ENCODE assay signal across 10 cellular contexts in the genomic region with DNA sequence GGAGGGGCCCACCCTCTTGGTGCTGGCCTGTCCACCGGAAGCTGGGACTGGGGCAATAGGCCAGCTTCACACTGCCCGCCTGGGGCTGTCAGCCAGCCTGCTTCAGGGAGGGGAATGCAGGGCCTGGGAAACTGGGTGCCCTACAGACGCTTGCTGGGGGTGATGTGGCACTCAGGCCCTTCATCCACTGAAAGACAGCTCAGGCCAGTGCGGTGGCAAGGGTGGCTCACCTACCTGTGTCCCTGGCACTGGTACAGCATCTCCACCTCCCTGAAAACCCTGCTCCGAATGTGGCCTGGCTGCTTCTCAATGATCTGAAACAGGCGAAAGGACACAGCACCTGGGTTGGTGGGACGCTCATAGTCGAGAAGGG. TPM values are rescaled to one million over a fixed set of nuclear protein-coding genes. Genes with fewer than 3 reads are reported as not detected.
A peak's percentile ranks its signal among the peaks of the same experiment; 100 is the strongest.
DNase-seq lines count a peak whose midpoint lies in the region; ATAC-seq, FAIRE-seq and TF ChIP-seq lines count a peak whose summit lies in the region.
"Had no signal": no experiment of that assay in that cellular context is flagged by ENCODE, and none has a peak within 500 bp of the region (broad histone marks: within the 10 kb centered on the region; RNA-seq: fewer than 3 reads in every experiment).

No MANE protein-coding gene starts in this region.

- H3K79me2 ChIP-seq in K562 (ENCODE audit: control insufficient read depth, insufficient read depth, low read length) = peaks cover 30% of the 10 kb centered on the region

- WGBS in K562 (ENCODE audit: insufficient coverage, low coverage, missing lambda C conversion rate) = 92% methylated on average over 7 of the region's 8 CpGs
- 67 to 81% methylated on average over 5 to 7 of the region's 8 CpGs for WGBS in tibial nerve, 2 donors

- no peak overlapping the region for H3K4me2 ChIP-seq in K562 (ENCODE audit: insufficient read depth, low read length)

- intact Hi-C loops in K562 (cut with micrococcal nuclease) = no loop called here

- H3K4me3 ChIP-seq in K562 (no peak overlapping the region), tibial nerve (peak overlapping the region in 1 of 4 donors; percentile 39)

- no peaks in the 10 kb centered on the region for H3K9me3 Mint-ChIP-seq in activated CD8-positive, alpha-beta memory T cell treated with anti-CD3 and anti-CD28 coated beads, Interleukin-2, amount 10 ng/mL, durations not matched to agents 7 days and 5 days (ENCODE audit: low read depth)
- H3K9me3 Mint-ChIP-seq in mesothelial cell of epicardium = no peaks in the 10 kb centered on the region

- no peak for ATAC-seq in activated CD8-positive, alpha-beta memory T cell treated with anti-CD3 and anti-CD28 coated beads, Interleukin-2, amount 10 ng/mL, durations not matched to agents 7 days and 5 days
- ATAC-seq in K562 = no peak
- ATAC-seq in HG02973 (IDR thresholded peaks at IDR 0.05; ENCODE audit: unreplicated experiment) = no peak

- DNase-seq in activated CD8-positive, alpha-beta memory T cell treated with anti-CD3 and anti-CD28 coated beads, Interleukin-2, amount 10 ng/mL, durations not matched to agents 7 days and 5 days = peak; percentile 47
- DNase-seq in activated CD8-positive, alpha-beta memory T cell treated with anti-CD3 and anti-CD28 coated beads, Interleukin-2, amount 50 U/mL, for 48 hours = no peak
- peak in 1 of 4 experiments; percentile 2 for DNase-seq in K562 (ENCODE audit: extremely low read depth in 1 of 4, low spot score in 3 of 4)
- no peak for DNase-seq in mesothelial cell of epicardium (ENCODE audit: low spot score in 2 of 2, unreplicated experiment in 2 of 2)
- DNase-seq in tibial nerve (ENCODE audit: low spot score in 2 of 2) = no peak
- no peak for DNase-seq in RKO (ENCODE audit: low spot score)
- no peak for DNase-seq in NOMO-1 (lab: John Stamatoyannopoulos, UW; ENCODE audit: unreplicated experiment in 2 of 2)
- DNase-seq: NCI-H2171, retina had no signal

- H3K9me3 ChIP-seq in K562 (replicated peaks; ENCODE audit: control insufficient read depth, insufficient read depth, low read depth, low read length) (no peaks in the 10 kb centered on the region), tibial nerve (no peaks in the 10 kb centered on the region)

- H3K27me3 ChIP-seq in K562 (ENCODE audit: control insufficient read depth in 2 of 2, insufficient read depth in 2 of 2, low read length in 2 of 2) (no peaks in the 10 kb centered on the region), tibial nerve (no peaks in the 10 kb centered on the region)

- H3K4me1 ChIP-seq in K562 (replicated peaks in 1 of 2; ENCODE audit: control insufficient read depth in 2 of 2, insufficient read depth in 2 of 2, low read length in 2 of 2) (peaks cover 18 to 90% of the 10 kb centered on the region in 2 experiments), tibial nerve (peaks cover 0 to 99% (median 80%) of the 10 kb centered on the region in 4 donors)

- no peak overlapping the region for H2AFZ ChIP-seq in K562 (ENCODE audit: low read depth, low read length)

- peaks cover 9% of the 10 kb centered on the region for H3K36me3 Mint-ChIP-seq in activated CD8-positive, alpha-beta memory T cell treated with anti-CD3 and anti-CD28 coated beads, Interleukin-2, amount 10 ng/mL, durations not matched to agents 7 days and 5 days
- H3K36me3 Mint-ChIP-seq in mesothelial cell of epicardium = no peaks in the 10 kb centered on the region

- peak overlapping the region in 1 of 2 experiments; percentile 90; a peak in 2 of 4 replicates for H3K9ac ChIP-seq in K562 (ENCODE audit: insufficient read depth in 1 of 2, low read depth in 2 of 2, low read length in 2 of 2)

- H3K36me3 ChIP-seq in K562 (ENCODE audit: control insufficient read depth, insufficient read depth, low read length) (peaks cover 93% of the 10 kb centered on the region; the same call in 2 of the 3 replicates), tibial nerve (peaks cover 0 to 80% (median 42%) of the 10 kb centered on the region in 3 donors)

- TF ChIP-seq EP300 in K562 (IDR thresholded peaks at IDR 0.05; ENCODE audit: low read length) = no peak
- TF ChIP-seq EP300 in tibial nerve (IDR thresholded peaks at IDR 0.05) = no peak

- POLR2A ChIA-PET in K562 (lab: Yijun Ruan, JAX) = interaction anchor here (0.6 to 2.3 kb wide), 8 partner anchors 8 to 185 kb away, joined by 3 to 18 read pairs (median 6); no protein-coding TSS in a partner anchor

- FAIRE-seq in K562 (lab: Jason Lieb, UNC) = no peak

- in situ Hi-C loops in K562 (cut with MboI) = no loop called here

- TF ChIP-seq POLR2A in K562 (conservative IDR thresholded peaks at IDR 0.05) (no peak), tibial nerve (IDR thresholded peaks at IDR 0.05) (no peak)

- H3K9me1 ChIP-seq in K562 (ENCODE audit: control insufficient read depth, insufficient read depth, low read length) = peaks cover 3% of the 10 kb centered on the region

- TF ChIP-seq CTCF in K562 (IDR thresholded peaks at IDR 0.05 in 2 of 3, conservative IDR thresholded peaks at IDR 0.05 in 1 of 3; ENCODE audit: insufficient read depth in 2 of 3, low read depth in 1 of 3, low read length in 3 of 3) = no peak
- TF ChIP-seq CTCF in mesothelial cell of epicardium (IDR thresholded peaks at IDR 0.05; ENCODE audit: unreplicated experiment) = no peak
- TF ChIP-seq CTCF in tibial nerve (IDR thresholded peaks at IDR 0.05) = no peak

- H3K27ac ChIP-seq in K562 (ENCODE audit: extremely low read depth, low read depth, low read length) = no peak overlapping the region
- peak overlapping the region; percentile 86 to 99 (median 99) for H3K27ac ChIP-seq in tibial nerve

- CTCF ChIA-PET in activated CD8-positive, alpha-beta memory T cell treated with anti-CD3 and anti-CD28 coated beads, Interleukin-2, amount 10 ng/mL, durations not matched to agents 7 days and 5 days (lab: Charles Lee) = interaction anchor here (0.6 to 3.4 kb wide), 8 partner anchors 9 to 215 kb away, joined by 3 to 16 read pairs (median 7); a partner anchor contains a TSS
- CTCF ChIA-PET in K562 (lab: Yijun Ruan, JAX; ENCODE audit: low intra/inter-chr PET ratio) = no interaction called here

- H3K27me3 Mint-ChIP-seq in activated CD8-positive, alpha-beta memory T cell treated with anti-CD3 and anti-CD28 coated beads, Interleukin-2, amount 10 ng/mL, durations not matched to agents 7 days and 5 days = no peaks in the 10 kb centered on the region
- no peaks in the 10 kb centered on the region for H3K27me3 Mint-ChIP-seq in mesothelial cell of epicardium (ENCODE audit: low read depth)

- H3K4me1 Mint-ChIP-seq in activated CD8-positive, alpha-beta memory T cell treated with anti-CD3 and anti-CD28 coated beads, Interleukin-2, amount 10 ng/mL, durations not matched to agents 7 days and 5 days = peaks cover 33% of the 10 kb centered on the region
- peaks cover 9% of the 10 kb centered on the region for H3K4me1 Mint-ChIP-seq in mesothelial cell of epicardium

- TF ChIP-seq RAD21 in K562 (CRISPR knock-in tag; conservative IDR thresholded peaks at IDR 0.05 in 1 of 2, IDR thresholded peaks at IDR 0.05 in 1 of 2) = no peak

- no TSS peak for BruUV-seq in K562 (replicated peaks; lab: Mats Ljungman, UMichigan)

- peaks cover 20% of the 10 kb centered on the region; the same call in 1 of the 2 replicates for H4K20me1 ChIP-seq in K562 (replicated peaks; ENCODE audit: control insufficient read depth, insufficient read depth, low read length)

- H3K27ac Mint-ChIP-seq in activated CD8-positive, alpha-beta memory T cell treated with anti-CD3 and anti-CD28 coated beads, Interleukin-2, amount 10 ng/mL, durations not matched to agents 7 days and 5 days = peak overlapping the region; percentile 85
- peak overlapping the region; percentile 80 for H3K27ac Mint-ChIP-seq in mesothelial cell of epicardium

- H3K4me3 Mint-ChIP-seq in activated CD8-positive, alpha-beta memory T cell treated with anti-CD3 and anti-CD28 coated beads, Interleukin-2, amount 10 ng/mL, durations not matched to agents 7 days and 5 days = no peak overlapping the region
- H3K4me3 Mint-ChIP-seq in mesothelial cell of epicardium = peak overlapping the region; percentile 26

RNA-seq across cellular contexts. Expression of a gene that starts 7.8 kb away (rescaled TPM):
- 100 to 1,000 TPM; 196 to 201 TPM for total RNA-seq in activated CD8-positive, alpha-beta memory T cell treated with anti-CD3 and anti-CD28 coated beads, Interleukin-2, amount 10 ng/mL, durations not matched to agents 7 days and 5 days
- 62.3 and 206 TPM in 2 replicates for total RNA-seq in K562 (2011; cell fraction: chromatin; rRNA removed; ENCODE audit: low replicate concordance)
- total RNA-seq in K562 (2011; cell fraction: nucleolus; rRNA removed) = 137 and 161 TPM in 2 replicates
- 83.2 and 85.9 TPM in 2 replicates for total RNA-seq in K562 (2011; cell fraction: nucleoplasm; rRNA removed)
- total RNA-seq in K562 (2014; rRNA removed) (83.9 and 114 TPM in 2 replicates), K562 (2014; rRNA removed; fragmentation: Illumina TruSeq; extraction: Trizol) (19.3 and 22.0 TPM in 2 replicates), K562 (2015; rRNA removed; fragmentation: Illumina TruSeq; extraction: Trizol) (48.6 and 51.9 TPM in 2 replicates), K562 (2021) (179 and 191 TPM in 2 replicates), mesothelial cell of epicardium (92.6 to 97.1 TPM (median 95.9 TPM) in 3 replicates), tibial nerve (100 to 1,000 TPM; 126 to 265 (median 152) TPM)
- polyA plus RNA-seq in K562 (2011; rRNA removed) (59.3 and 97.4 TPM in 2 replicates), K562 (2014; fragmentation: Illumina TruSeq; extraction: Trizol) (44.6 and 77.5 TPM in 2 replicates), K562 (2014; fragmentation: Nextera tagmentation; extraction: Ambion mirVana) (1 to 10 TPM; 5.1 to 5.5 TPM), K562 (2014; rRNA removed) (87.2 and 91.7 TPM in 2 replicates)
- polyA plus RNA-seq in K562 (2011; cell fraction: cytosol; rRNA removed) = 77.0 and 149 TPM in 2 replicates
- polyA plus RNA-seq in K562 (2011; cell fraction: nucleus; rRNA removed) = 131 and 186 TPM in 2 replicates
- polyA plus RNA-seq in K562 (2012) = 69.2 and 176 TPM in 2 replicates
- polyA minus RNA-seq in K562 (2011; rRNA and poly(A)+ RNA removed) = 39.4 and 48.9 TPM in 2 replicates
- polyA minus RNA-seq in K562 (2011; cell fraction: cytosol; rRNA and poly(A)+ RNA removed) = 99.7 and 155 TPM in 2 replicates
- polyA minus RNA-seq in K562 (2011; cell fraction: nucleus; rRNA and poly(A)+ RNA removed) = 43.6 and 57.8 TPM in 2 replicates

RNA-seq across cellular contexts. Expression of a gene that starts 27.7 kb away (rescaled TPM):
- total RNA-seq in activated CD8-positive, alpha-beta memory T cell treated with anti-CD3 and anti-CD28 coated beads, Interleukin-2, amount 10 ng/mL, durations not matched to agents 7 days and 5 days = 10 to 100 TPM; 37.4 to 52.7 TPM
- 7.3 and 29.0 TPM in 2 replicates for total RNA-seq in K562 (2011; cell fraction: chromatin; rRNA removed; ENCODE audit: low replicate concordance)
- 16.4 and 17.0 TPM in 2 replicates for total RNA-seq in K562 (2011; cell fraction: nucleolus; rRNA removed)
- 14.3 and 16.7 TPM in 2 replicates for total RNA-seq in K562 (2011; cell fraction: nucleoplasm; rRNA removed)
- 5.6 and 8.1 TPM in 2 replicates for total RNA-seq in K562 (2014; rRNA removed)
- 1.5 and 2.0 TPM in 2 replicates for total RNA-seq in K562 (2014; rRNA removed; fragmentation: Illumina TruSeq; extraction: Trizol)
- total RNA-seq in K562 (2015; rRNA removed; fragmentation: Illumina TruSeq; extraction: Trizol) = 6.4 and 6.9 TPM in 2 replicates
- total RNA-seq in K562 (2021) = 13.3 and 15.6 TPM in 2 replicates
- 10.2 and 30.9 TPM in 2 replicates for polyA plus RNA-seq in K562 (2011; rRNA removed)
- 21.5 and 25.6 TPM in 2 replicates for polyA plus RNA-seq in K562 (2011; cell fraction: cytosol; rRNA removed)
- 21.2 and 25.9 TPM in 2 replicates for polyA plus RNA-seq in K562 (2011; cell fraction: nucleus; rRNA removed)
- polyA plus RNA-seq in K562 (2012) = 18.5 and 62.5 TPM in 2 replicates
- 7.4 and 11.0 TPM in 2 replicates for polyA plus RNA-seq in K562 (2014; fragmentation: Illumina TruSeq; extraction: Trizol)
- under 1 TPM; 0.10 to 0.28 TPM for polyA plus RNA-seq in K562 (2014; fragmentation: Nextera tagmentation; extraction: Ambion mirVana)
- 9.6 TPM in 2 replicates for polyA plus RNA-seq in K562 (2014; rRNA removed)
- 4.1 and 4.9 TPM in 2 replicates for polyA minus RNA-seq in K562 (2011; rRNA and poly(A)+ RNA removed)
- 15.5 and 42.0 TPM in 2 replicates for polyA minus RNA-seq in K562 (2011; cell fraction: cytosol; rRNA and poly(A)+ RNA removed)
- polyA minus RNA-seq in K562 (2011; cell fraction: nucleus; rRNA and poly(A)+ RNA removed) = 5.9 and 11.9 TPM in 2 replicates
- total RNA-seq in mesothelial cell of epicardium = 112 to 118 TPM (median 114 TPM) in 3 replicates
- 10 to 100 TPM; 54.0 to 94.5 (median 73.5) TPM for total RNA-seq in tibial nerve

RNA-seq across cellular contexts. Expression of a gene that starts 52.9 kb away (rescaled TPM):
- 100 to 1,000 TPM; 200 to 202 TPM for total RNA-seq in activated CD8-positive, alpha-beta memory T cell treated with anti-CD3 and anti-CD28 coated beads, Interleukin-2, amount 10 ng/mL, durations not matched to agents 7 days and 5 days
- 14.5 and 31.8 TPM in 2 replicates for total RNA-seq in K562 (2011; cell fraction: chromatin; rRNA removed; ENCODE audit: low replicate concordance)
- 13.9 and 14.7 TPM in 2 replicates for total RNA-seq in K562 (2011; cell fraction: nucleolus; rRNA removed)
- 13.0 and 13.8 TPM in 2 replicates for total RNA-seq in K562 (2011; cell fraction: nucleoplasm; rRNA removed)
- 6.0 TPM in 2 replicates for total RNA-seq in K562 (2014; rRNA removed)
- 2.6 and 2.7 TPM in 2 replicates for total RNA-seq in K562 (2014; rRNA removed; fragmentation: Illumina TruSeq; extraction: Trizol)
- total RNA-seq in K562 (2015; rRNA removed; fragmentation: Illumina TruSeq; extraction: Trizol) = 5.4 and 5.8 TPM in 2 replicates
- total RNA-seq in K562 (2021) = 20.5 and 24.1 TPM in 2 replicates
- 10.9 and 24.8 TPM in 2 replicates for polyA plus RNA-seq in K562 (2011; rRNA removed)
- 30.7 and 31.8 TPM in 2 replicates for polyA plus RNA-seq in K562 (2011; cell fraction: cytosol; rRNA removed)
- 10.5 and 12.5 TPM in 2 replicates for polyA plus RNA-seq in K562 (2011; cell fraction: nucleus; rRNA removed)
- polyA plus RNA-seq in K562 (2012) = 10.9 and 12.9 TPM in 2 replicates
- 11.9 and 12.0 TPM in 2 replicates for polyA plus RNA-seq in K562 (2014; fragmentation: Illumina TruSeq; extraction: Trizol)
- polyA plus RNA-seq in K562 (2014; fragmentation: Nextera tagmentation; extraction: Ambion mirVana) = 1 to 10 TPM; 1.1 to 2.2 TPM
- polyA plus RNA-seq in K562 (2014; rRNA removed) = 8.2 and 10.3 TPM in 2 replicates
- 10.3 and 10.6 TPM in 2 replicates for polyA minus RNA-seq in K562 (2011; rRNA and poly(A)+ RNA removed)
- 26.8 and 37.9 TPM in 2 replicates for polyA minus RNA-seq in K562 (2011; cell fraction: cytosol; rRNA and poly(A)+ RNA removed)
- 3.9 and 8.2 TPM in 2 replicates for polyA minus RNA-seq in K562 (2011; cell fraction: nucleus; rRNA and poly(A)+ RNA removed)
- 33.0 to 34.7 TPM (median 34.1 TPM) in 3 replicates for total RNA-seq in mesothelial cell of epicardium
- 10 to 100 TPM; 31.7 to 70.8 (median 35.2) TPM for total RNA-seq in tibial nerve

RNA-seq across cellular contexts. Expression of a gene that starts 53.5 kb away (rescaled TPM):
- 10 to 100 TPM in 1 of 2 experiments, 1 to 10 TPM in 1; 7.2 to 10.1 TPM for total RNA-seq in activated CD8-positive, alpha-beta memory T cell treated with anti-CD3 and anti-CD28 coated beads, Interleukin-2, amount 10 ng/mL, durations not matched to agents 7 days and 5 days
- 6.2 and 19.6 TPM in 2 replicates for total RNA-seq in K562 (2011; cell fraction: chromatin; rRNA removed; ENCODE audit: low replicate concordance)
- 14.0 and 17.2 TPM in 2 replicates for total RNA-seq in K562 (2011; cell fraction: nucleolus; rRNA removed)
- 8.0 and 12.0 TPM in 2 replicates for total RNA-seq in K562 (2011; cell fraction: nucleoplasm; rRNA removed)
- 0.94 and 1.2 TPM in 2 replicates for total RNA-seq in K562 (2014; rRNA removed)
- total RNA-seq in K562 (2014; rRNA removed; fragmentation: Illumina TruSeq; extraction: Trizol) = 0.25 and 0.48 TPM in 2 replicates
- total RNA-seq in K562 (2015; rRNA removed; fragmentation: Illumina TruSeq; extraction: Trizol) = 0.53 and 0.72 TPM in 2 replicates
- total RNA-seq in K562 (2021) = 1.6 TPM in 2 replicates
- polyA plus RNA-seq in K562 (2011; rRNA removed) = 2.6 and 9.3 TPM in 2 replicates
- polyA plus RNA-seq in K562 (2011; cell fraction: cytosol; rRNA removed) = 3.7 and 5.5 TPM in 2 replicates
- polyA plus RNA-seq in K562 (2011; cell fraction: nucleus; rRNA removed) = 59.2 and 77.4 TPM in 2 replicates
- polyA plus RNA-seq in K562 (2012) = 2.1 and 5.9 TPM in 2 replicates
- polyA plus RNA-seq in K562 (2014; fragmentation: Illumina TruSeq; extraction: Trizol) = 0.78 and 1.4 TPM in 2 replicates
- under 1 TPM; 0.07 to 0.13 TPM for polyA plus RNA-seq in K562 (2014; fragmentation: Nextera tagmentation; extraction: Ambion mirVana)
- 1.6 and 3.9 TPM in 2 replicates for polyA plus RNA-seq in K562 (2014; rRNA removed)
- 0.60 and 0.74 TPM in 2 replicates for polyA minus RNA-seq in K562 (2011; rRNA and poly(A)+ RNA removed)
- polyA minus RNA-seq in K562 (2011; cell fraction: cytosol; rRNA and poly(A)+ RNA removed) = not detected in 2 replicates
- polyA minus RNA-seq in K562 (2011; cell fraction: nucleus; rRNA and poly(A)+ RNA removed) = 5.4 and 8.3 TPM in 2 replicates
- 11.0 to 14.4 TPM (median 13.8 TPM) in 3 replicates for total RNA-seq in mesothelial cell of epicardium
- total RNA-seq in tibial nerve = 10 to 100 TPM; 28.6 to 46.3 (median 33.2) TPM
